13 cellular contexts compared by ENCODE assay signal in genomic region chr12:92556622-92557421, GRCh38.
DNase-seq lines count a peak whose midpoint lies in the region; FAIRE-seq and TF ChIP-seq lines count a peak whose summit lies in the region.
"Had no signal": no experiment of that assay in that cellular context is flagged by ENCODE, and none has a peak within 500 bp of the region (broad histone marks: within the 10 kb centered on the region; RNA-seq: fewer than 3 reads in every experiment).

No MANE protein-coding gene starts in this region.

- H3K4me3 Mint-ChIP-seq in CD8-positive, alpha-beta memory T cell = peak overlapping the region; percentile 35 to 84 (median 72)
- H3K4me3 Mint-ChIP-seq: brain had no signal

- H3K27me3 Mint-ChIP-seq in CD8-positive, alpha-beta memory T cell = no peaks in the 10 kb centered on the region
- H3K27me3 Mint-ChIP-seq: brain had no signal

- intact Hi-C loops in ascending aorta (cut with DNase I) = no loop called here

- no peak overlapping the region for H3K27ac ChIP-seq in CD8-positive, alpha-beta memory T cell (ENCODE audit: low read depth, low read length)
- H3K27ac ChIP-seq in KOPT-K1 (ENCODE audit: low read depth, low read length, poor library complexity, severe bottlenecking) (peak overlapping the region; percentile 24), ascending aorta (no peak overlapping the region)
- H3K27ac ChIP-seq in effector memory CD4-positive, alpha-beta T cell (ENCODE audit: insufficient read depth, low read length, poor library complexity, severe bottlenecking) = no peak overlapping the region
- H3K27ac ChIP-seq: BLaER1, lower lobe of right lung had no signal

- no peak overlapping the region for H3K4me3 ChIP-seq in CD8-positive, alpha-beta memory T cell (ENCODE audit: low read length)
- H3K4me3 ChIP-seq in effector memory CD4-positive, alpha-beta T cell (ENCODE audit: insufficient read depth, low read depth, low read length, poor library complexity, severe bottlenecking) = peak overlapping the region; percentile 22
- no peak overlapping the region for H3K4me3 ChIP-seq in ascending aorta
- H3K4me3 ChIP-seq: BLaER1, lower lobe of right lung had no signal

- peaks cover 0 to 11% (median 3%) of the 10 kb centered on the region in 3 donors for H3K36me3 Mint-ChIP-seq in CD8-positive, alpha-beta memory T cell
- H3K36me3 Mint-ChIP-seq: brain had no signal

- no peaks in the 10 kb centered on the region for H3K36me3 ChIP-seq in CD8-positive, alpha-beta memory T cell (ENCODE audit: insufficient read depth, low read length)
- no peaks in the 10 kb centered on the region for H3K36me3 ChIP-seq in KOPT-K1 (ENCODE audit: insufficient read depth, low read length)
- no peaks in the 10 kb centered on the region for H3K36me3 ChIP-seq in effector memory CD4-positive, alpha-beta T cell (ENCODE audit: control insufficient read depth, insufficient read depth, low read length)
- H3K36me3 ChIP-seq in ascending aorta = no peaks in the 10 kb centered on the region
- H3K36me3 ChIP-seq: BLaER1, lower lobe of right lung had no signal

- FAIRE-seq in GM18507 (lab: Jason Lieb, UNC) = peak; percentile 87
- FAIRE-seq: endothelial cell of umbilical vein had no signal

- peak overlapping the region; percentile 55 to 96 (median 90) for H3K27ac Mint-ChIP-seq in CD8-positive, alpha-beta memory T cell

- H3K9me3 ChIP-seq in CD8-positive, alpha-beta memory T cell (ENCODE audit: low read length) = no peaks in the 10 kb centered on the region
- H3K9me3 ChIP-seq in KOPT-K1 (ENCODE audit: insufficient read depth, low read length, poor library complexity, severe bottlenecking) (no peaks in the 10 kb centered on the region), ascending aorta (no peaks in the 10 kb centered on the region)
- no peaks in the 10 kb centered on the region for H3K9me3 ChIP-seq in effector memory CD4-positive, alpha-beta T cell (ENCODE audit: control insufficient read depth, low read length)
- H3K9me3 ChIP-seq: BLaER1, lower lobe of right lung had no signal

- POLR2A ChIA-PET in CD8-positive, alpha-beta memory T cell (lab: Charles Lee) = interaction anchor here (0.6 to 1.3 kb wide), 2 partner anchors 411 to 994 kb away, joined by 3 to 5 read pairs; partner anchors contain the start of gene BTG1
- POLR2A ChIA-PET in HEK293T (lab: Yijun Ruan, JAX) = interaction anchor here (1.9 kb wide), 1 partner anchor 411 kb away, joined by 5 read pairs; the partner anchor contains the start of gene BTG1

- peaks cover 25 to 41% (median 40%) of the 10 kb centered on the region in 3 donors for H3K4me1 Mint-ChIP-seq in CD8-positive, alpha-beta memory T cell

- no peak for TF ChIP-seq CTCF in ascending aorta (IDR thresholded peaks at IDR 0.05)

- CTCF ChIA-PET in CD8-positive, alpha-beta memory T cell (lab: Charles Lee) = interaction anchor here (0.7 to 1.5 kb wide), 4 partner anchors 9 to 1175 kb away, joined by 3 to 5 read pairs (median 3); partner anchors contain the start of gene BTG1
- CTCF ChIA-PET in HEK293T (lab: Yijun Ruan, JAX) = interaction anchor here (0.6 kb wide), 1 partner anchor 54 kb away, joined by 3 read pairs; no protein-coding TSS in a partner anchor

- H3K27me3 ChIP-seq in CD8-positive, alpha-beta memory T cell (ENCODE audit: insufficient read depth, low read length, poor library complexity, severe bottlenecking) = no peaks in the 10 kb centered on the region
- H3K27me3 ChIP-seq in effector memory CD4-positive, alpha-beta T cell (replicated peaks; ENCODE audit: control insufficient read depth, insufficient read depth, low read length, poor library complexity, severe bottlenecking) = no peaks in the 10 kb centered on the region
- H3K27me3 ChIP-seq in ascending aorta = no peaks in the 10 kb centered on the region
- H3K27me3 ChIP-seq: BLaER1 had no signal

- DNase-seq in CD8-positive, alpha-beta memory T cell = no peak
- no peak for DNase-seq in GM18507 (ENCODE audit: extremely low spot score, insufficient read length, low read depth)
- no peak for DNase-seq in effector memory CD4-positive, alpha-beta T cell
- DNase-seq in HEK293T (ENCODE audit: extremely low spot score) = no peak
- no peak for DNase-seq in ascending aorta (ENCODE audit: low spot score in 2 of 2)
- DNase-seq in T-helper 9 cell = no peak
- DNase-seq in cerebellar nuclear complex (lab: John Stamatoyannopoulos, UW) = no peak
- DNase-seq: lower lobe of right lung, occipital lobe had no signal

- H3K9me3 Mint-ChIP-seq in CD8-positive, alpha-beta memory T cell = peaks cover 0 to 5% (median 0%) of the 10 kb centered on the region in 5 donors

- peaks cover 34% of the 10 kb centered on the region for H3K4me1 ChIP-seq in CD8-positive, alpha-beta memory T cell (ENCODE audit: insufficient read depth, low read length)
- H3K4me1 ChIP-seq in effector memory CD4-positive, alpha-beta T cell (ENCODE audit: control insufficient read depth, insufficient read depth, low read length, poor library complexity, severe bottlenecking) = peaks cover 10% of the 10 kb centered on the region
- peaks cover 3 to 13% of the 10 kb centered on the region in 2 donors for H3K4me1 ChIP-seq in ascending aorta

TF ChIP-seq in HEK293T, 16 proteins besides CTCF, POLR2A, EP300 and RAD21:
- TF ChIP-seq TARDBP (IDR thresholded peaks at IDR 0.05) (no peak), CTBP1 (IDR thresholded peaks at IDR 0.05; ENCODE audit: borderline replicate concordance) (no peak), ELF4 (IDR thresholded peaks at IDR 0.05) (no peak), LEF1 (IDR thresholded peaks at IDR 0.05; ENCODE audit: borderline replicate concordance) (no peak), ZNF384 (IDR thresholded peaks at IDR 0.05) (no peak), SP1 (IDR thresholded peaks at IDR 0.05) (no peak), L3MBTL2 (conservative IDR thresholded peaks at IDR 0.05) (no peak), FOXK2 (IDR thresholded peaks at IDR 0.05) (no peak)
